ENCODE assay signal across 21 cellular contexts in genomic region chr20:48689874-48690571, GRCh38.
DNase-seq lines count a peak whose midpoint lies in the region; ATAC-seq and TF ChIP-seq lines count a peak whose summit lies in the region.
"Had no signal": no experiment of that assay in that cellular context is flagged by ENCODE, and none has a peak within 500 bp of the region (broad histone marks: within the 10 kb centered on the region; RNA-seq: fewer than 3 reads in every experiment).

No MANE protein-coding gene starts in this region.

- no peaks in the 10 kb centered on the region for H3K27me3 ChIP-seq in lower lobe of right lung (ENCODE audit: low read depth)
- H3K27me3 ChIP-seq: upper lobe of right lung had no signal

- H3K4me1 ChIP-seq in HEK293 (ENCODE audit: control insufficient read depth, insufficient read depth, low read length) (peaks cover 3% of the 10 kb centered on the region; the same call in 1 of the 2 replicates), lower lobe of right lung (peaks cover 30% of the 10 kb centered on the region)

- peaks cover 23% of the 10 kb centered on the region for H3K36me3 Mint-ChIP-seq in natural killer cell treated with Interleukin-12 subunit alpha and Interleukin-12 subunit beta and Interleukin-15 and Interleukin-18, amount 100 ng/mL, for 72 hours

- CTCF ChIA-PET in HEK293 (lab: Yijun Ruan, JAX), result no interaction called here

- peak; percentile 36 for DNase-seq in NK-92 treated with Interleukin-12 subunit alpha and Interleukin-12 subunit beta, amount 100 ng/mL, for 24 hours (lab: John Stamatoyannopoulos, UW)
- DNase-seq in NK-92 (lab: John Stamatoyannopoulos, UW; ENCODE audit: unreplicated experiment) (no peak), caudate nucleus (lab: John Stamatoyannopoulos, UW) (no peak), lower lobe of right lung (no peak), cerebellar cortex (ENCODE audit: low spot score) (no peak)
- no peak for DNase-seq in natural killer cell treated with Interleukin-12 subunit alpha and Interleukin-12 subunit beta and Interleukin-15 and Interleukin-18, amount 100 ng/mL, for 72 hours (ENCODE audit: low spot score)
- DNase-seq: activated CD4-positive, alpha-beta T cell treated with anti-CD3 and anti-CD28 coated beads for 48 hours; activated effector memory CD4-positive, alpha-beta T cell treated with anti-CD3 and anti-CD28 coated beads, Interleukin-2, amount 50 U/mL, for 16 hours; GOT3; NCI-H510A; stimulated activated CD8-positive, alpha-beta memory T cell treated with anti-CD3 and anti-CD28 coated beads, Interleukin-4, amount 100 ng/mL, for 48 hours; T-helper 9 cell; upper lobe of right lung had no signal

- H3K4me1 Mint-ChIP-seq in natural killer cell treated with Interleukin-12 subunit alpha and Interleukin-12 subunit beta and Interleukin-15 and Interleukin-18, amount 100 ng/mL, for 72 hours (ENCODE audit: low read depth in 2 of 2), result peaks cover 66 to 70% of the 10 kb centered on the region in 2 donors

- H3K9me3 Mint-ChIP-seq in natural killer cell treated with Interleukin-12 subunit alpha and Interleukin-12 subunit beta and Interleukin-15 and Interleukin-18, amount 100 ng/mL, for 72 hours, result no peaks in the 10 kb centered on the region
- H3K9me3 Mint-ChIP-seq: CD14-positive monocyte, nephron had no signal

- peak overlapping the region; percentile 71 to 92 for H3K27ac Mint-ChIP-seq in natural killer cell treated with Interleukin-12 subunit alpha and Interleukin-12 subunit beta and Interleukin-15 and Interleukin-18, amount 100 ng/mL, for 72 hours

- H3K27ac ChIP-seq in HEK293 (ENCODE audit: extremely low read depth, low read depth, low read length) (no peak overlapping the region), caudate nucleus (ENCODE audit: low read depth, low read length) (peak overlapping the region; percentile 14), lower lobe of right lung (no peak overlapping the region)
- H3K27ac ChIP-seq: 22Rv1, epithelial cell of prostate, upper lobe of right lung, VCaP had no signal

- H3K4me3 Mint-ChIP-seq in natural killer cell treated with Interleukin-12 subunit alpha and Interleukin-12 subunit beta and Interleukin-15 and Interleukin-18, amount 100 ng/mL, for 72 hours, result peak overlapping the region; percentile 89
- H3K4me3 Mint-ChIP-seq: CD14-positive monocyte, nephron had no signal

- intact Hi-C loops in lower lobe of right lung (cut with DNase I), result no loop called here

- H3K4me3 ChIP-seq in HEK293 (ENCODE audit: low read depth, low read length) (no peak overlapping the region), lower lobe of right lung (no peak overlapping the region)
- H3K4me3 ChIP-seq: skin epidermis, upper lobe of right lung had no signal

- ATAC-seq in natural killer cell treated with Interleukin-12 subunit alpha and Interleukin-12 subunit beta and Interleukin-15 and Interleukin-18, amount 100 ng/mL, for 72 hours, result peak; percentile 61 to 67
- ATAC-seq in lower lobe of right lung (no peak), GM19328 (IDR thresholded peaks at IDR 0.05; ENCODE audit: unreplicated experiment) (no peak)
- ATAC-seq: upper lobe of right lung had no signal

- H3K36me3 ChIP-seq in HEK293 (ENCODE audit: control insufficient read depth in 2 of 2, insufficient read depth in 1 of 2, low read length in 2 of 2) (no peaks in the 10 kb centered on the region), lower lobe of right lung (peaks cover 47% of the 10 kb centered on the region)
- H3K36me3 ChIP-seq: upper lobe of right lung had no signal

- POLR2A ChIA-PET in HEK293 (lab: Yijun Ruan, JAX), result no interaction called here

- H3K9me3 ChIP-seq in HEK293 (ENCODE audit: control insufficient read depth, insufficient read depth, low read depth, low read length) (no peaks in the 10 kb centered on the region), lower lobe of right lung (no peaks in the 10 kb centered on the region)
- H3K9me3 ChIP-seq: upper lobe of right lung had no signal

- no peak for TF ChIP-seq CTCF in HEK293 (tag by site-specific recombination; IDR thresholded peaks at IDR 0.05)
- TF ChIP-seq CTCF in lower lobe of right lung (IDR thresholded peaks at IDR 0.05), result no peak

- H3K27me3 Mint-ChIP-seq in natural killer cell treated with Interleukin-12 subunit alpha and Interleukin-12 subunit beta and Interleukin-15 and Interleukin-18, amount 100 ng/mL, for 72 hours, result no peaks in the 10 kb centered on the region

TF ChIP-seq in HEK293, 187 proteins besides CTCF, POLR2A, EP300 and RAD21:
- TF ChIP-seq SCRT2 (tag by site-specific recombination; IDR thresholded peaks at IDR 0.05) (peak; percentile 86), ZBTB8A (tag by site-specific recombination; IDR thresholded peaks at IDR 0.05) (no peak), ZNF391 (tag by site-specific recombination; IDR thresholded peaks at IDR 0.05; ENCODE audit: borderline replicate concordance, low read depth) (no peak)
- TF ChIP-seq, protein P1, sequence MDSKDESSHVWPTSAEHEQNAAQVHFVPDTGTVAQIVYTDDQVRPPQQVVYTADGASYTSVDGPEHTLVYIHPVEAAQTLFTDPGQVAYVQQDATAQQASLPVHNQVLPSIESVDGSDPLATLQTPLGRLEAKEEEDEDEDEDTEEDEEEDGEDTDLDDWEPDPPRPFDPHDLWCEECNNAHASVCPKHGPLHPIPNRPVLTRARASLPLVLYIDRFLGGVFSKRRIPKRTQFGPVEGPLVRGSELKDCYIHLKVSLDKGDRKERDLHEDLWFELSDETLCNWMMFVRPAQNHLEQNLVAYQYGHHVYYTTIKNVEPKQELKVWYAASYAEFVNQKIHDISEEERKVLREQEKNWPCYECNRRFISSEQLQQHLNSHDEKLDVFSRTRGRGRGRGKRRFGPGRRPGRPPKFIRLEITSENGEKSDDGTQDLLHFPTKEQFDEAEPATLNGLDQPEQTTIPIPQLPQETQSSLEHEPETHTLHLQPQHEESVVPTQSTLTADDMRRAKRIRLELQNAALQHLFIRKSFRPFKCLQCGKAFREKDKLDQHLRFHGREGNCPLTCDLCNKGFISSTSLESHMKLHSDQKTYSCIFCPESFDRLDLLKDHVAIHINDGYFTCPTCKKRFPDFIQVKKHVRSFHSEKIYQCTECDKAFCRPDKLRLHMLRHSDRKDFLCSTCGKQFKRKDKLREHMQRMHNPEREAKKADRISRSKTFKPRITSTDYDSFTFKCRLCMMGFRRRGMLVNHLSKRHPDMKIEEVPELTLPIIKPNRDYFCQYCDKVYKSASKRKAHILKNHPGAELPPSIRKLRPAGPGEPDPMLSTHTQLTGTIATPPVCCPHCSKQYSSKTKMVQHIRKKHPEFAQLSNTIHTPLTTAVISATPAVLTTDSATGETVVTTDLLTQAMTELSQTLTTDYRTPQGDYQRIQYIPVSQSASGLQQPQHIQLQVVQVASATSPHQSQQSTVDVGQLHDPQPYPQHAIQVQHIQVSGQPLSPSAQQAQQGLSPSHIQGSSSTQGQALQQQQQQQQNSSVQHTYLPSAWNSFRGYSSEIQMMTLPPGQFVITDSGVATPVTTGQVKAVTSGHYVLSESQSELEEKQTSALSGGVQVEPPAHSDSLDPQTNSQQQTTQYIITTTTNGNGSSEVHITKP (tag by site-specific recombination; IDR thresholded peaks at IDR 0.05), result no peak
TF ChIP-seq in HEK293: peak in this region for 1.

Comparison
In these comparisons a context has a peak if more than half of its experiments do, and no peak if none do; other contexts are left out.
1. ATAC-seq: peak in natural killer cell treated with Interleukin-12 subunit alpha and Interleukin-12 subunit beta and Interleukin-15 and Interleukin-18, amount 100 ng/mL, for 72 hours (2 of 2); none in lower lobe of right lung (0 of 2) and GM19328 (single experiment).